Comparison of ENCODE assay signal across 14 cellular contexts in genomic region chr7:158327571-158328180, GRCh38.
"Had no signal": no experiment of that assay in that cellular context is flagged by ENCODE, and none has a peak within 500 bp of the region (broad histone marks: within the 10 kb centered on the region; RNA-seq: fewer than 3 reads in every experiment).

No MANE protein-coding gene starts in this region.

- H3K4me3 ChIP-seq: breast epithelium, esophagus squamous epithelium, left lung, ovary, thoracic aorta had no signal

- ATAC-seq: left lung; natural killer cell treated with Interleukin-12 subunit alpha and Interleukin-12 subunit beta and Interleukin-15 and Interleukin-18, amount 100 ng/mL, for 72 hours; stimulated activated naive CD8-positive, alpha-beta T cell treated with anti-CD3 and anti-CD28 coated beads, Interleukin-15, amount 100 ng/mL, for 72 hours had no signal

- H3K4me1 ChIP-seq: breast epithelium, left lung had no signal

- H3K9me3 ChIP-seq: esophagus squamous epithelium, ovary, thoracic aorta had no signal

- DNase-seq: activated CD4-positive, alpha-beta memory T cell treated with anti-CD3 and anti-CD28 coated beads, Interleukin-2, amount 10 ng/mL, durations not matched to agents 7 days and 5 days; activated naive CD8-positive, alpha-beta T cell treated with anti-CD3 and anti-CD28 coated beads, Interleukin-2, amount 10 ng/mL, durations not matched to agents 7 days and 5 days; activated T-cell treated with anti-CD3 and anti-CD28 coated beads, Interleukin-2, amount 50 U/mL, for 48 hours; aorta; esophagus squamous epithelium; foreskin fibroblast; glutamatergic neuron; left lung; ovary; stimulated activated CD4-positive, alpha-beta T cell treated with anti-CD3 and anti-CD28 coated beads, Interleukin-4, amount 100 ng/mL, for 4 hours; stimulated activated naive CD8-positive, alpha-beta T cell treated with anti-CD3 and anti-CD28 coated beads, Interleukin-15, amount 100 ng/mL, for 72 hours had no signal

- H3K36me3 ChIP-seq: breast epithelium, esophagus squamous epithelium, left lung, ovary, thoracic aorta had no signal

- H3K27ac ChIP-seq: breast epithelium, esophagus squamous epithelium, left lung, ovary, thoracic aorta had no signal

- H3K27me3 ChIP-seq: esophagus squamous epithelium, ovary had no signal
